Comparison of ENCODE assay signal across 2 cellular contexts in genomic region chr9:124487491-124488182, GRCh38.
A peak's percentile ranks its signal among the peaks of the same experiment; 100 is the strongest.
TF ChIP-seq lines count a peak whose summit lies in the region.

No MANE protein-coding gene starts in this region.

TF ChIP-seq in WTC11, 78 proteins besides CTCF, POLR2A, EP300 and RAD21:
- TF ChIP-seq ZNF396 (CRISPR knock-in tag; IDR thresholded peaks at IDR 0.05; ENCODE audit: borderline replicate concordance) (no peak), FOXP1 (CRISPR knock-in tag; IDR thresholded peaks at IDR 0.05; ENCODE audit: borderline replicate concordance) (0 out of 2 replicates have a peak, but pooled peaks have one; percentile 4)
- TF ChIP-seq, protein P1, sequence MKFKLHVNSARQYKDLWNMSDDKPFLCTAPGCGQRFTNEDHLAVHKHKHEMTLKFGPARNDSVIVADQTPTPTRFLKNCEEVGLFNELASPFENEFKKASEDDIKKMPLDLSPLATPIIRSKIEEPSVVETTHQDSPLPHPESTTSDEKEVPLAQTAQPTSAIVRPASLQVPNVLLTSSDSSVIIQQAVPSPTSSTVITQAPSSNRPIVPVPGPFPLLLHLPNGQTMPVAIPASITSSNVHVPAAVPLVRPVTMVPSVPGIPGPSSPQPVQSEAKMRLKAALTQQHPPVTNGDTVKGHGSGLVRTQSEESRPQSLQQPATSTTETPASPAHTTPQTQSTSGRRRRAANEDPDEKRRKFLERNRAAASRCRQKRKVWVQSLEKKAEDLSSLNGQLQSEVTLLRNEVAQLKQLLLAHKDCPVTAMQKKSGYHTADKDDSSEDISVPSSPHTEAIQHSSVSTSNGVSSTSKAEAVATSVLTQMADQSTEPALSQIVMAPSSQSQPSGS (CRISPR knock-in tag; IDR thresholded peaks at IDR 0.05; ENCODE audit: borderline replicate concordance, low read depth) = no peak

TF ChIP-seq in endothelial cell of umbilical vein, 7 proteins besides CTCF, POLR2A, EP300 and RAD21:
- no peak for TF ChIP-seq JUN (IDR thresholded peaks at IDR 0.05; ENCODE audit: borderline replicate concordance, insufficient read depth, insufficient read length, low read depth)
- TF ChIP-seq GATA2 (IDR thresholded peaks at IDR 0.05; ENCODE audit: insufficient read depth, insufficient read length, low read depth, low read length) = no peak
- peak; percentile 80 for TF ChIP-seq EZH2 (IDR thresholded peaks at IDR 0.05; ENCODE audit: borderline replicate concordance, low read depth, low read length, severe bottlenecking)
TF ChIP-seq in endothelial cell of umbilical vein: peak in this region for 1.
